Comparison of ENCODE assay signal across 11 cellular contexts in genomic region chr2:232592687-232593407, GRCh38. TPM values are rescaled to one million over a fixed set of nuclear protein-coding genes. Genes with fewer than 3 reads are reported as not detected.
DNase-seq lines count a peak whose midpoint lies in the region; ATAC-seq, FAIRE-seq and TF ChIP-seq lines count a peak whose summit lies in the region.
"Had no signal": no experiment of that assay in that cellular context is flagged by ENCODE, and none has a peak within 500 bp of the region (broad histone marks: within the 10 kb centered on the region; RNA-seq: fewer than 3 reads in every experiment).

No MANE protein-coding gene starts in this region.

- 90 to 91% methylated on average over 4 of the region's 4 CpGs for WGBS in body of pancreas, 2 donors

- no peaks in the 10 kb centered on the region for H3K36me3 ChIP-seq in body of pancreas (replicated peaks in 1 of 2; ENCODE audit: insufficient read depth in 1 of 2, low read depth in 2 of 2)
- H3K36me3 ChIP-seq in naive thymus-derived CD4-positive, alpha-beta T cell (ENCODE audit: control insufficient read depth in 2 of 3, insufficient read depth in 3 of 3, low read length in 3 of 3) = no peaks in the 10 kb centered on the region

- no peaks in the 10 kb centered on the region for H3K9me3 ChIP-seq in body of pancreas
- no peaks in the 10 kb centered on the region for H3K9me3 ChIP-seq in naive thymus-derived CD4-positive, alpha-beta T cell (ENCODE audit: control insufficient read depth in 2 of 3, low read length in 3 of 3)

- no peaks in the 10 kb centered on the region for H3K27me3 Mint-ChIP-seq in naive thymus-derived CD4-positive, alpha-beta T cell
- H3K27me3 Mint-ChIP-seq: activated B cell treated with CpG ODN at 0.5 μM for 24 hours had no signal

- peak overlapping the region; percentile 81 to 97 for H3K27ac Mint-ChIP-seq in activated naive CD4-positive, alpha-beta T cell treated with anti-CD3 and anti-CD28 coated beads, Interleukin-2, amount 50 U/mL, for 72 hours
- H3K27ac Mint-ChIP-seq in naive thymus-derived CD4-positive, alpha-beta T cell = peak overlapping the region in 2 of 9 donors; percentile 11 to 72
- H3K27ac Mint-ChIP-seq: activated B cell treated with CpG ODN at 0.5 μM for 24 hours had no signal

- peak; percentile 87 to 97 for ATAC-seq in activated naive CD4-positive, alpha-beta T cell treated with anti-CD3 and anti-CD28 coated beads, Interleukin-2, amount 50 U/mL, for 72 hours
- ATAC-seq in body of pancreas = peak; percentile 3
- ATAC-seq in naive thymus-derived CD4-positive, alpha-beta T cell = no peak

- no peak overlapping the region for H3K27ac ChIP-seq in body of pancreas
- H3K27ac ChIP-seq in naive thymus-derived CD4-positive, alpha-beta T cell (ENCODE audit: low read depth, low read length) = no peak overlapping the region

- H3K27me3 ChIP-seq in body of pancreas = no peaks in the 10 kb centered on the region
- H3K27me3 ChIP-seq in naive thymus-derived CD4-positive, alpha-beta T cell (ENCODE audit: control insufficient read depth in 2 of 2, insufficient read depth in 2 of 2, low read length in 2 of 2) = no peaks in the 10 kb centered on the region

- no peak for TF ChIP-seq CTCF in body of pancreas (IDR thresholded peaks at IDR 0.05)

- peaks cover 0 to 8% (median 0%) of the 10 kb centered on the region in 7 donors for H3K4me1 Mint-ChIP-seq in naive thymus-derived CD4-positive, alpha-beta T cell
- H3K4me1 Mint-ChIP-seq: activated B cell treated with CpG ODN at 0.5 μM for 24 hours had no signal

- no peak for FAIRE-seq in urothelium cell line (lab: Jason Lieb, UNC)
- FAIRE-seq in HTR-8/SVneo (lab: Jason Lieb, UNC) = no peak

- DNase-seq in activated naive CD4-positive, alpha-beta T cell treated with anti-CD3 and anti-CD28 coated beads, Interleukin-2, amount 50 U/mL, for 72 hours (ENCODE audit: low spot score in 2 of 2) = peak in 1 of 2 donors; percentile 22
- DNase-seq in activated naive CD4-positive, alpha-beta T cell (lab: John Stamatoyannopoulos, UW) = no peak
- DNase-seq in body of pancreas (no peak), islet precursor cell (peak; percentile 73), urothelium cell line (ENCODE audit: low spot score) (peak; percentile 75), posterior vena cava (ENCODE audit: low spot score) (no peak), HTR-8/SVneo (ENCODE audit: insufficient read length, low spot score) (no peak)
- DNase-seq in naive thymus-derived CD4-positive, alpha-beta T cell = no peak
- DNase-seq: activated B cell treated with CpG ODN at 0.5 μM for 24 hours, foreskin melanocyte, NCI-H1092 treated with DMSO at 0.1 percent for 48 hours had no signal

- H3K9me3 Mint-ChIP-seq in activated naive CD4-positive, alpha-beta T cell treated with anti-CD3 and anti-CD28 coated beads, Interleukin-2, amount 50 U/mL, for 72 hours = no peaks in the 10 kb centered on the region
- peaks cover 0 to 2% (median 0%) of the 10 kb centered on the region in 11 donors for H3K9me3 Mint-ChIP-seq in naive thymus-derived CD4-positive, alpha-beta T cell

- TF ChIP-seq POLR2A in body of pancreas (IDR thresholded peaks at IDR 0.05) = no peak

- no peak overlapping the region for H3K4me3 ChIP-seq in body of pancreas
- no peak overlapping the region for H3K4me3 ChIP-seq in naive thymus-derived CD4-positive, alpha-beta T cell (ENCODE audit: low read length)

- CTCF ChIA-PET in naive thymus-derived CD4-positive, alpha-beta T cell (lab: Charles Lee) = no interaction called here

- peaks cover 11% of the 10 kb centered on the region for H3K4me1 ChIP-seq in body of pancreas
- H3K4me1 ChIP-seq in naive thymus-derived CD4-positive, alpha-beta T cell (ENCODE audit: control insufficient read depth in 2 of 2, insufficient read depth in 2 of 2, low read length in 2 of 2) = no peaks in the 10 kb centered on the region

- POLR2A ChIA-PET in naive thymus-derived CD4-positive, alpha-beta T cell (lab: Charles Lee) = no interaction called here

- no peaks in the 10 kb centered on the region for H3K36me3 Mint-ChIP-seq in activated naive CD4-positive, alpha-beta T cell treated with anti-CD3 and anti-CD28 coated beads, Interleukin-2, amount 50 U/mL, for 72 hours
- H3K36me3 Mint-ChIP-seq in naive thymus-derived CD4-positive, alpha-beta T cell = peaks cover 0 to 11% (median 4%) of the 10 kb centered on the region in 5 donors

- intact Hi-C loops in body of pancreas (cut with DNase I) = no loop called here
- intact Hi-C loops in posterior vena cava (cut with DNase I) = no loop called here
- intact Hi-C loops in naive thymus-derived CD4-positive, alpha-beta T cell (cut with micrococcal nuclease) = no loop called here

- H3K4me3 Mint-ChIP-seq in naive thymus-derived CD4-positive, alpha-beta T cell = no peak overlapping the region
- H3K4me3 Mint-ChIP-seq: activated B cell treated with CpG ODN at 0.5 μM for 24 hours had no signal

RNA-seq across cellular contexts. Expression of gene EFHD1, which starts 40.6 kb away (rescaled TPM):
- total RNA-seq in activated naive CD4-positive, alpha-beta T cell treated with anti-CD3 and anti-CD28 coated beads, Interleukin-2, amount 50 U/mL, for 72 hours = 1 to 10 TPM in 1 of 2 donors, under 1 TPM in 1; 0.29 to 2.4 TPM
- total RNA-seq in body of pancreas (1 to 10 TPM; 4.0 to 4.4 TPM), posterior vena cava (10 to 100 TPM; 42.2 to 69.7 TPM)
- 1 to 10 TPM in 4 of 5 experiments, under 1 TPM in 1; 0.70 to 2.9 (median 2.1) TPM for total RNA-seq in naive thymus-derived CD4-positive, alpha-beta T cell
- 1 to 10 TPM; 3.1 to 4.4 TPM for polyA plus RNA-seq in naive thymus-derived CD4-positive, alpha-beta T cell
- total RNA-seq: activated B cell treated with CpG ODN at 0.5 μM for 24 hours had no signal

RNA-seq across cellular contexts. Expression of gene EIF4E2, which starts 42.4 kb away (rescaled TPM):
- 10 to 100 TPM; 54.0 to 62.0 TPM for total RNA-seq in activated naive CD4-positive, alpha-beta T cell treated with anti-CD3 and anti-CD28 coated beads, Interleukin-2, amount 50 U/mL, for 72 hours
- total RNA-seq in body of pancreas = 10 to 100 TPM; 12.2 to 17.4 TPM
- total RNA-seq in posterior vena cava = 10 to 100 TPM; 49.1 to 49.6 TPM
- total RNA-seq in naive thymus-derived CD4-positive, alpha-beta T cell = 10 to 100 TPM; 51.9 to 77.6 (median 61.6) TPM
- polyA plus RNA-seq in naive thymus-derived CD4-positive, alpha-beta T cell = 10 to 100 TPM; 59.8 to 63.4 TPM

RNA-seq across cellular contexts. Expression of gene TIGD1, which starts 42.5 kb away (rescaled TPM):
- total RNA-seq in activated naive CD4-positive, alpha-beta T cell treated with anti-CD3 and anti-CD28 coated beads, Interleukin-2, amount 50 U/mL, for 72 hours = 1 to 10 TPM; 6.8 to 7.3 TPM
- total RNA-seq in body of pancreas (1 to 10 TPM; 3.6 to 4.2 TPM), posterior vena cava (1 to 10 TPM; 2.2 to 3.0 TPM)
- total RNA-seq in naive thymus-derived CD4-positive, alpha-beta T cell = 10 to 100 TPM in 4 of 5 experiments, 1 to 10 TPM in 1; 9.7 to 23.4 (median 19.3) TPM
- 10 to 100 TPM; 17.1 to 23.8 TPM for polyA plus RNA-seq in naive thymus-derived CD4-positive, alpha-beta T cell

RNA-seq across cellular contexts. Expression of gene CHRNG, which starts 53.4 kb away (rescaled TPM):
- not detected for total RNA-seq in activated naive CD4-positive, alpha-beta T cell treated with anti-CD3 and anti-CD28 coated beads, Interleukin-2, amount 50 U/mL, for 72 hours
- not detected for total RNA-seq in body of pancreas
- total RNA-seq in posterior vena cava = not detected
- not detected for total RNA-seq in naive thymus-derived CD4-positive, alpha-beta T cell
- under 1 TPM; 0.10 to 0.26 TPM for polyA plus RNA-seq in naive thymus-derived CD4-positive, alpha-beta T cell
- total RNA-seq: activated B cell treated with CpG ODN at 0.5 μM for 24 hours had no signal

Comparison
In these comparisons a context has a peak if more than half of its experiments do, and no peak if none do; other contexts are left out.
1. DNase-seq: peak in islet precursor cell (single experiment) and urothelium cell line (single experiment); none in activated naive CD4-positive, alpha-beta T cell (0 of 4), body of pancreas (0 of 4), posterior vena cava (single experiment), naive thymus-derived CD4-positive, alpha-beta T cell (0 of 9) and HTR-8/SVneo (single experiment).
2. RNA of gene EFHD1, which starts 40.6 kb away (total RNA-seq): 42.2 to 69.7 TPM in posterior vena cava; 4.0 to 4.4 TPM in body of pancreas, 0.29 to 2.4 TPM in activated naive CD4-positive, alpha-beta T cell treated with anti-CD3 and anti-CD28 coated beads, Interleukin-2, amount 50 U/mL, for 72 hours and 0.70 to 2.9 TPM in naive thymus-derived CD4-positive, alpha-beta T cell; every median in the first group is over 4 times any median in the second.